Comparison of ENCODE assay signal across 13 cellular contexts in genomic region chr13:95256086-95256485, GRCh38. TPM values are rescaled to one million over a fixed set of nuclear protein-coding genes. Genes with fewer than 3 reads are reported as not detected.
DNase-seq lines count a peak whose midpoint lies in the region; ATAC-seq, FAIRE-seq and TF ChIP-seq lines count a peak whose summit lies in the region.
"Had no signal": no experiment of that assay in that cellular context is flagged by ENCODE, and none has a peak within 500 bp of the region (broad histone marks: within the 10 kb centered on the region; RNA-seq: fewer than 3 reads in every experiment).

No MANE protein-coding gene starts in this region.

- H3K27me3 ChIP-seq in pancreas = no peaks in the 10 kb centered on the region
- H3K27me3 ChIP-seq: spleen had no signal

- no peak overlapping the region for H3K27ac ChIP-seq in pancreas
- H3K27ac ChIP-seq: spleen had no signal

- intact Hi-C loops in pancreas (cut with DNase I) = no loop called here

- TF ChIP-seq CTCF in pancreas (IDR thresholded peaks at IDR 0.05) = no peak

- DNase-seq in ELR (ENCODE audit: low read depth) = peak; percentile 99
- DNase-seq in RKO (ENCODE audit: low spot score) = peak; percentile 98
- no peak for DNase-seq in pancreas
- no peak for DNase-seq in putamen (ENCODE audit: low spot score)
- no peak for DNase-seq in Ammon's horn (ENCODE audit: low spot score)
- DNase-seq in NCI-H1417 (lab: John Stamatoyannopoulos, UW) = no peak
- no peak for DNase-seq in superior temporal gyrus (ENCODE audit: extremely low spot score)
- DNase-seq: activated CD8-positive, alpha-beta T cell treated with anti-CD3 and anti-CD28 coated beads for 36 hours; activated naive CD8-positive, alpha-beta T cell treated with anti-CD3 and anti-CD28 coated beads, Interleukin-2, amount 10 ng/mL, durations not matched to agents 7 days and 5 days; Kasumi-1; NCI-H510A treated with DMSO at 0.1 percent for 48 hours; spleen had no signal

- H3K4me1 ChIP-seq in pancreas = no peaks in the 10 kb centered on the region

- FAIRE-seq in pancreas (lab: Jason Lieb, UNC) = no peak

- ATAC-seq in esophagus mucosa (peak; percentile 97), pancreas (peak; percentile 42 to 62 (median 50))
- ATAC-seq: activated CD8-positive, alpha-beta T cell treated with anti-CD3 and anti-CD28 coated beads for 36 hours had no signal

- H3K36me3 ChIP-seq in pancreas = no peaks in the 10 kb centered on the region
- H3K36me3 ChIP-seq: spleen had no signal

- no peak overlapping the region for H3K4me3 ChIP-seq in pancreas
- H3K4me3 ChIP-seq: spleen had no signal

- no peaks in the 10 kb centered on the region for H3K9me3 ChIP-seq in pancreas
- H3K9me3 ChIP-seq: spleen had no signal

- 76 to 80% methylated on average over 7 of the region's 7 CpGs for WGBS in pancreas, 2 donors

RNA-seq across cellular contexts. Expression of gene ABCC4, which starts 45.2 kb away (rescaled TPM):
- total RNA-seq in esophagus mucosa (4.4 TPM), pancreas (1 to 10 TPM; 3.4 to 8.7 (median 4.7) TPM)
- 1 to 10 TPM in 1 of 2 donors, under 1 TPM in 1; 0.80 to 1.6 TPM for polyA plus RNA-seq in pancreas

Comparison
In these comparisons a context has a peak if more than half of its experiments do, and no peak if none do; other contexts are left out.
1. DNase-seq: peak in ELR (single experiment) and RKO (single experiment); none in pancreas (0 of 6), putamen (single experiment), Ammon's horn (single experiment), NCI-H1417 (0 of 3) and superior temporal gyrus (single experiment).